8 cellular contexts compared by ENCODE assay signal in the genomic region with DNA sequence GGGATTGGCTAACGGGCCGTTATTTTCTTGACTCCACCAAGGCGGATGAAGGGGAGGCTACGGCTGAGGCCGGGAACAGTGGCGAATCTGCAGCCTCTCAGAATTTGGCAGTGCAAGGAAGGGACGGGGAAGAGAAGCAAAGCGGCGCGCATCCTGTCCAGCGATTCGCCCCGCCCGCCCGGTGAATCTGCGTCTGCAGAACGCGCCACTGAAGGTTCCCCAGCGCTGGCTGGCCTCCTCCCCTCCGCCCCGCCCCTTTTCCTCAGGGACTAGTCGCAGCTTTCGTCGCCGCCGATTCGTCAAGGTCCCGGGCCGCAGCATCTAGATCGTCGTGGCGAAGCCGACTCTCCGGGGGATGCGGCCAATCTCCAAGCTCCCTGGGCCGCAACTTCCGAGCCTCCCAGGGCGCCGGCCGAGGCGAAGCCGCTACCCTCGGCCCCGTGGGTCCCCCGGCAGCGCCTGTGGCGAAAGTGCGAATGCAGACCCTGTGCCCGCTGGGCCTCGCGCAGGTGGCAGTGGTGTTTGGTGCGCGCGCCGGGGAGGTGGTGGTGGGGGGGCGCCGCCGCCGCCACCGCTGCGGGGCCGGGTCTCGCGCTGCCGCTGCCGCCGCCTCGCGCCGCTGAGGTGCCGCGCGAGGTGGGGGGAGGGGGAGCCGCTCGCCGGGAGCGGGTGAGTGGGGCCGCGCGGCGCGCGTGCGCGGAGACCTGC.
DNase-seq lines count a peak whose midpoint lies in the region; ATAC-seq and TF ChIP-seq lines count a peak whose summit lies in the region.

A gene (plus strand): TSS at position 299 of the 708 bp plus-strand sequence. CDS start 978 bp downstream, outside the sequence.

- H3K4me3 ChIP-seq in AG10803 (ENCODE audit: low read length), result peak within 1 kb of the TSS; percentile 87

- TF ChIP-seq CTCF in AG10803 (conservative IDR thresholded peaks at IDR 0.05; ENCODE audit: low read length), result no peak

- TF ChIP-seq POLR2A in GM19099 (IDR thresholded peaks at IDR 0.05; ENCODE audit: extremely low read depth, insufficient read length, low read depth), result peak; percentile 63

- peak; percentile 88 for ATAC-seq in HG03354 (IDR thresholded peaks at IDR 0.05; ENCODE audit: poor library complexity, severe bottlenecking, unreplicated experiment)
- ATAC-seq in activated CD4-positive, CD25-positive, alpha-beta regulatory T cell treated with anti-CD3 and anti-CD28 coated beads, Interleukin-2, amount 50 U/mL, for 24 hours, result peak; percentile 84 to 86

- DNase-seq in AG10803 (ENCODE audit: low read depth) (peak; percentile 96), NCI-H446 (lab: John Stamatoyannopoulos, UW) (peak; percentile 85 to 93), islet precursor cell (peak; percentile 96)
- peak; percentile 96 for DNase-seq in central memory CD4-positive, alpha-beta T cell
- peak; percentile 90 to 97 for DNase-seq in stimulated activated CD4-positive, alpha-beta T cell treated with anti-CD3 and anti-CD28 coated beads, Interleukin-12 subunit alpha, Interleukin-12 subunit beta, amount 100 ng/mL, for 24 hours (ENCODE audit: low read depth in 2 of 2)

Comparison
In these comparisons a context has a peak if more than half of its experiments do, and no peak if none do; other contexts are left out.
1. Peak in every context shown above with its lines: DNase-seq, ATAC-seq and H3K4me3 ChIP-seq.